8 cellular contexts compared by ENCODE assay signal in genomic region chr2:163734911-163735691, GRCh38. TPM values are rescaled to one million over a fixed set of nuclear protein-coding genes. Genes with fewer than 3 reads are reported as not detected.
DNase-seq lines count a peak whose midpoint lies in the region; ATAC-seq and TF ChIP-seq lines count a peak whose summit lies in the region.

No MANE protein-coding gene starts in this region.

- H2AFZ ChIP-seq in PC-9 (peak overlapping the region; percentile 96), trophoblast cell (ENCODE audit: insufficient read depth, low read length, poor library complexity) (no peak overlapping the region)

- no peaks in the 10 kb centered on the region for H4K20me1 ChIP-seq in PC-9 (ENCODE audit: insufficient read depth)

- 0 out of 2 replicates have a peak, but pooled peaks cover 5% of the 10 kb centered on the region for H3K79me2 ChIP-seq in PC-9 (ENCODE audit: low read depth)
- peaks cover 7% of the 10 kb centered on the region for H3K79me2 ChIP-seq in trophoblast cell (ENCODE audit: control insufficient read depth, insufficient read depth, low read length, poor library complexity)

- H2BK12ac ChIP-seq in trophoblast cell (ENCODE audit: low read length) = no peak overlapping the region

- no peak overlapping the region for H4K91ac ChIP-seq in trophoblast cell (ENCODE audit: low read depth, low read length)

- H3K18ac ChIP-seq in trophoblast cell (ENCODE audit: low read length) = no peak overlapping the region

- H3K27ac ChIP-seq in PC-9 (no peak overlapping the region), trophoblast cell (ENCODE audit: low read depth, low read length) (peak overlapping the region; percentile 91)

- H3F3A ChIP-seq in PC-9 (ENCODE audit: insufficient read depth, low read depth) = no peaks in the 10 kb centered on the region

- no CpG with 5 or more reads among the region's 17 CpGs for WGBS in trophoblast cell (ENCODE audit: extremely low coverage, insufficient coverage, insufficient read length)

- no peaks in the 10 kb centered on the region for H3K36me3 ChIP-seq in ES-I3 (ENCODE audit: insufficient read depth, low read length)
- H3K36me3 ChIP-seq in PC-9 (ENCODE audit: low read depth) = no peaks in the 10 kb centered on the region
- no peaks in the 10 kb centered on the region for H3K36me3 ChIP-seq in trophoblast cell (ENCODE audit: control insufficient read depth in 1 of 2, insufficient read depth in 2 of 2, low read length in 2 of 2)

- intact Hi-C loops in PC-9 (cut with micrococcal nuclease; ENCODE audit: unreplicated experiment) = loop anchor here (5.0 to 10.0 kb wide), 3 partner anchors 108 to 690 kb away; no protein-coding TSS in a partner anchor

- peak overlapping the region; percentile 87 for H3K4ac ChIP-seq in trophoblast cell (ENCODE audit: low read depth, low read length)

- H3K9me2 ChIP-seq in PC-9 (ENCODE audit: insufficient read depth) = no peaks in the 10 kb centered on the region

- H4K12ac ChIP-seq in trophoblast cell (ENCODE audit: low read depth, low read length) = no peak overlapping the region

- peak overlapping the region; percentile 18 for H2BK5ac ChIP-seq in trophoblast cell (ENCODE audit: low read depth, low read length, poor library complexity)

- peak overlapping the region; percentile 86 for H3K9ac ChIP-seq in ES-I3 (ENCODE audit: low read depth, low read length)
- peak overlapping the region; percentile 88 for H3K9ac ChIP-seq in trophoblast cell (ENCODE audit: low read length)

- H2AK5ac ChIP-seq in trophoblast cell (ENCODE audit: low read length) = no peak overlapping the region

- H3K79me1 ChIP-seq in trophoblast cell (ENCODE audit: low read length) = peaks cover 13% of the 10 kb centered on the region

- no peak for ATAC-seq in HG02884 (IDR thresholded peaks at IDR 0.05; ENCODE audit: unreplicated experiment)

- H3K27me3 ChIP-seq in PC-9 (ENCODE audit: insufficient read depth, low read depth) (no peaks in the 10 kb centered on the region), trophoblast cell (ENCODE audit: insufficient read depth, low read length) (no peaks in the 10 kb centered on the region)

- DNase-seq in PC-9 (no peak), fibroblast of pulmonary artery (ENCODE audit: low read depth) (peak; percentile 25), trophoblast cell (peak; percentile 4 to 34), NCI-H510A treated with DMSO at 0.1 percent for 48 hours (lab: John Stamatoyannopoulos, UW) (no peak), CD1c-positive myeloid dendritic cell (ENCODE audit: extremely low spot score) (no peak), DMS 273 treated with DMSO at 0.1 percent for 48 hours (lab: John Stamatoyannopoulos, UW) (no peak)

- H3K4me3 ChIP-seq in PC-9 (peak overlapping the region; percentile 91), fibroblast of pulmonary artery (replicated peaks; ENCODE audit: low read depth, low read length) (peak overlapping the region; percentile 79), trophoblast cell (ENCODE audit: low read depth, low read length) (peak overlapping the region; percentile 71)

- POLR2A ChIA-PET in PC-9 (lab: Charles Lee; ENCODE audit: unreplicated experiment) = interaction anchor here (0.7 kb wide), 1 partner anchor 40 kb away, joined by 6 read pairs; no protein-coding TSS in a partner anchor

- no peak overlapping the region for H3K14ac ChIP-seq in trophoblast cell (ENCODE audit: low read length)

- no peaks in the 10 kb centered on the region for H3K9me3 ChIP-seq in ES-I3 (ENCODE audit: control insufficient read depth, insufficient read depth, low read length)
- no peaks in the 10 kb centered on the region for H3K9me3 ChIP-seq in PC-9 (ENCODE audit: insufficient read depth, low read depth)
- no peaks in the 10 kb centered on the region for H3K9me3 ChIP-seq in trophoblast cell (ENCODE audit: insufficient read depth, low read depth, low read length)

- TF ChIP-seq CTCF in PC-9 (conservative IDR thresholded peaks at IDR 0.05) = no peak
- no peak for TF ChIP-seq CTCF in fibroblast of pulmonary artery (IDR thresholded peaks at IDR 0.05; ENCODE audit: low read length, missing control alignments)

- no peak overlapping the region for H4K8ac ChIP-seq in trophoblast cell (ENCODE audit: low read depth, low read length)

- H2BK120ac ChIP-seq in trophoblast cell (ENCODE audit: insufficient read depth, low read length, poor library complexity) = no peak overlapping the region

- peak overlapping the region; percentile 92 for H3K4me2 ChIP-seq in PC-9
- peak overlapping the region; percentile 96 for H3K4me2 ChIP-seq in trophoblast cell (ENCODE audit: low read length)

- TSS peak; percentile 26 for BruUV-seq in PC-9 (replicated peaks; lab: Mats Ljungman, UMichigan)

- H3K23ac ChIP-seq in trophoblast cell (ENCODE audit: low read length) = no peak overlapping the region

- H3K4me1 ChIP-seq in ES-I3 (ENCODE audit: insufficient read depth, low read length) (peaks cover 10% of the 10 kb centered on the region), PC-9 (replicated peaks; ENCODE audit: insufficient read depth) (no peaks in the 10 kb centered on the region), trophoblast cell (ENCODE audit: control insufficient read depth in 1 of 2, insufficient read depth in 2 of 2, low read length in 2 of 2) (peaks cover 0 to 4% of the 10 kb centered on the region in 2 experiments)

- CTCF ChIA-PET in PC-9 (lab: Charles Lee) = interaction anchor here (1.1 kb wide), 1 partner anchor 386 kb away, joined by 3 read pairs; no protein-coding TSS in a partner anchor

RNA-seq across cellular contexts. Expression of gene FIGN, which starts 0.7 kb away (rescaled TPM):
- 3.1 and 7.4 TPM in 2 replicates for total RNA-seq in PC-9 (2021)
- 29.2 and 29.8 TPM in 2 replicates for polyA plus RNA-seq in trophoblast cell (2013)

Comparison
In these comparisons a context has a peak if more than half of its experiments do, and no peak if none do; other contexts are left out.
1. DNase-seq: peak in fibroblast of pulmonary artery (single experiment) and trophoblast cell (2 of 2); none in PC-9 (0 of 2), NCI-H510A treated with DMSO at 0.1 percent for 48 hours (single experiment), CD1c-positive myeloid dendritic cell (single experiment) and DMS 273 treated with DMSO at 0.1 percent for 48 hours (single experiment).
2. Peak in every context shown above with its lines, with median percentiles within 50 percentile points of each other: H3K4me3 ChIP-seq.